Comparison of ENCODE assay signal across 1 cellular context in the genomic region with DNA sequence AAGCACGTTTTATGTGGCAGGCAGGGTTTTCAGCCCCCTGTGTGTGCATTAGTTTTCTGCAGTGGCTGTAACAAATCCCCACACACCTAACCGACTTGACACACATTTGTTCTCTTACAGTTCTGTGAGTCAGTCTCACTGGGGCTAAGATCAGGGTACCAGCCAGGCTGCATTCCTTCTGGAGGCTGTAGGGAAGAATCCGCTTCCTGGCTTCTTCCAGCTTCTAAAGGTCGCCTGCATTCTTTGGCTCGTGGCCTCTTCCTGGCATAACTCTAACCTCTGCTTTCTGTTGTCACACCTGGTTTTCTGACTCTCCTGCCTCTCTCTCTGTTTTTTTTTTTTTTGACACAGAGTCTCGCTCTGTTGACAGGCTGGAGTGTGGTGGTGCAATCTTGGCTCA.
TF ChIP-seq lines count a peak whose summit lies in the region.

No MANE protein-coding gene starts in this region.

TF ChIP-seq in GM23338, 12 proteins besides CTCF, POLR2A, EP300 and RAD21 (continued from another document):
- TF ChIP-seq, protein P1, sequence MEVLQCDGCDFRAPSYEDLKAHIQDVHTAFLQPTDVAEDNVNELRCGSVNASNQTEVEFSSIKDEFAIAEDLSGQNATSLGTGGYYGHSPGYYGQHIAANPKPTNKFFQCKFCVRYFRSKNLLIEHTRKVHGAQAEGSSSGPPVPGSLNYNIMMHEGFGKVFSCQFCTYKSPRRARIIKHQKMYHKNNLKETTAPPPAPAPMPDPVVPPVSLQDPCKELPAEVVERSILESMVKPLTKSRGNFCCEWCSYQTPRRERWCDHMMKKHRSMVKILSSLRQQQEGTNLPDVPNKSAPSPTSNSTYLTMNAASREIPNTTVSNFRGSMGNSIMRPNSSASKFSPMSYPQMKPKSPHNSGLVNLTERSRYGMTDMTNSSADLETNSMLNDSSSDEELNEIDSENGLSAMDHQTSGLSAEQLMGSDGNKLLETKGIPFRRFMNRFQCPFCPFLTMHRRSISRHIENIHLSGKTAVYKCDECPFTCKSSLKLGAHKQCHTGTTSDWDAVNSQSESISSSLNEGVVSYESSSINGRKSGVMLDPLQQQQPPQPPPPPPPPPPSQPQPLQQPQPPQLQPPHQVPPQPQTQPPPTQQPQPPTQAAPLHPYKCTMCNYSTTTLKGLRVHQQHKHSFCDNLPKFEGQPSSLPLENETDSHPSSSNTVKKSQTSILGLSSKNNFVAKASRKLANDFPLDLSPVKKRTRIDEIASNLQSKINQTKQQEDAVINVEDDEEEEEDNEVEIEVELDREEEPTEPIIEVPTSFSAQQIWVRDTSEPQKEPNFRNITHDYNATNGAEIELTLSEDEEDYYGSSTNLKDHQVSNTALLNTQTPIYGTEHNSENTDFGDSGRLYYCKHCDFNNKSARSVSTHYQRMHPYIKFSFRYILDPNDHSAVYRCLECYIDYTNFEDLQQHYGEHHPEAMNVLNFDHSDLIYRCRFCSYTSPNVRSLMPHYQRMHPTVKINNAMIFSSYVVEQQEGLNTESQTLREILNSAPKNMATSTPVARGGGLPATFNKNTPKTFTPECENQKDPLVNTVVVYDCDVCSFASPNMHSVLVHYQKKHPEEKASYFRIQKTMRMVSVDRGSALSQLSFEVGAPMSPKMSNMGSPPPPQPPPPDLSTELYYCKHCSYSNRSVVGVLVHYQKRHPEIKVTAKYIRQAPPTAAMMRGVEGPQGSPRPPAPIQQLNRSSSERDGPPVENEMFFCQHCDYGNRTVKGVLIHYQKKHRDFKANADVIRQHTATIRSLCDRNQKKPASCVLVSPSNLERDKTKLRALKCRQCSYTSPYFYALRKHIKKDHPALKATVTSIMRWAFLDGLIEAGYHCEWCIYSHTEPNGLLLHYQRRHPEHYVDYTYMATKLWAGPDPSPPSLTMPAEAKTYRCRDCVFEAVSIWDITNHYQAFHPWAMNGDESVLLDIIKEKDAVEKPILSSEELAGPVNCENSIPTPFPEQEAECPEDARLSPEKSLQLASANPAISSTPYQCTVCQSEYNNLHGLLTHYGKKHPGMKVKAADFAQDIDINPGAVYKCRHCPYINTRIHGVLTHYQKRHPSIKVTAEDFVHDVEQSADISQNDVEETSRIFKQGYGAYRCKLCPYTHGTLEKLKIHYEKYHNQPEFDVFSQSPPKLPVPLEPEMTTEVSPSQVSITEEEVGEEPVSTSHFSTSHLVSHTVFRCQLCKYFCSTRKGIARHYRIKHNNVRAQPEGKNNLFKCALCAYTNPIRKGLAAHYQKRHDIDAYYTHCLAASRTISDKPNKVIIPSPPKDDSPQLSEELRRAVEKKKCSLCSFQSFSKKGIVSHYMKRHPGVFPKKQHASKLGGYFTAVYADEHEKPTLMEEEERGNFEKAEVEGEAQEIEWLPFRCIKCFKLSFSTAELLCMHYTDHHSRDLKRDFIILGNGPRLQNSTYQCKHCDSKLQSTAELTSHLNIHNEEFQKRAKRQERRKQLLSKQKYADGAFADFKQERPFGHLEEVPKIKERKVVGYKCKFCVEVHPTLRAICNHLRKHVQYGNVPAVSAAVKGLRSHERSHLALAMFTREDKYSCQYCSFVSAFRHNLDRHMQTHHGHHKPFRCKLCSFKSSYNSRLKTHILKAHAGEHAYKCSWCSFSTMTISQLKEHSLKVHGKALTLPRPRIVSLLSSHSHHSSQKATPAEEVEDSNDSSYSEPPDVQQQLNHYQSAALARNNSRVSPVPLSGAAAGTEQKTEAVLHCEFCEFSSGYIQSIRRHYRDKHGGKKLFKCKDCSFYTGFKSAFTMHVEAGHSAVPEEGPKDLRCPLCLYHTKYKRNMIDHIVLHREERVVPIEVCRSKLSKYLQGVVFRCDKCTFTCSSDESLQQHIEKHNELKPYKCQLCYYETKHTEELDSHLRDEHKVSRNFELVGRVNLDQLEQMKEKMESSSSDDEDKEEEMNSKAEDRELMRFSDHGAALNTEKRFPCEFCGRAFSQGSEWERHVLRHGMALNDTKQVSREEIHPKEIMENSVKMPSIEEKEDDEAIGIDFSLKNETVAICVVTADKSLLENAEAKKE (CRISPR knock-in tag; IDR thresholded peaks at IDR 0.05), result no peak
- TF ChIP-seq NANOG (IDR thresholded peaks at IDR 0.05; ENCODE audit: borderline replicate concordance), result no peak
- TF ChIP-seq CREB1 (CRISPR knock-in tag; IDR thresholded peaks at IDR 0.05; ENCODE audit: low read depth), result no peak
- no peak for TF ChIP-seq POLR2AphosphoS5 (IDR thresholded peaks at IDR 0.05; ENCODE audit: low read depth)
